In genomic region chr7:81226234-81226633, GRCh38 we compare ENCODE assay signal across 20 cellular contexts.
DNase-seq lines count a peak whose midpoint lies in the region; ATAC-seq, FAIRE-seq and TF ChIP-seq lines count a peak whose summit lies in the region.
"Had no signal": no experiment of that assay in that cellular context is flagged by ENCODE, and none has a peak within 500 bp of the region (broad histone marks: within the 10 kb centered on the region; RNA-seq: fewer than 3 reads in every experiment).

No MANE protein-coding gene starts in this region.

- H3K27me3 Mint-ChIP-seq in T-helper 17 cell, result no peaks in the 10 kb centered on the region
- H3K27me3 Mint-ChIP-seq: CD4-positive, alpha-beta memory T cell; CD4-positive, CD25-positive, alpha-beta regulatory T cell; CD8-positive, alpha-beta memory T cell had no signal

- H4K20me1 ChIP-seq in HepG2 (ENCODE audit: insufficient read depth, low read length), result no peaks in the 10 kb centered on the region
- H4K20me1 ChIP-seq: BLaER1 had no signal

- CTCF ChIA-PET in HepG2 (lab: Yijun Ruan, JAX; ENCODE audit: low intra/inter-chr PET ratio, low total read pairs), result no interaction called here

- H2AFZ ChIP-seq in HepG2 (ENCODE audit: low read length), result no peak overlapping the region

- no peaks in the 10 kb centered on the region for H3K36me3 ChIP-seq in HepG2 (replicated peaks in 1 of 2; ENCODE audit: control insufficient read depth in 1 of 2, insufficient read depth in 2 of 2, low read length in 2 of 2)
- H3K36me3 ChIP-seq in right lobe of liver, result no peaks in the 10 kb centered on the region
- H3K36me3 ChIP-seq: BE2C, BLaER1 had no signal

- no peaks in the 10 kb centered on the region for H3K79me2 ChIP-seq in HepG2 (ENCODE audit: insufficient read depth, low read length)

- no peak overlapping the region for H3K9ac ChIP-seq in HepG2 (ENCODE audit: insufficient read depth, low read depth, low read length)
- H3K9ac ChIP-seq: BLaER1 had no signal

- TF ChIP-seq POLR2A in HepG2 (IDR thresholded peaks at IDR 0.05; ENCODE audit: insufficient read depth in 1 of 2, low read depth in 2 of 2, low read length in 2 of 2) (no peak), right lobe of liver (IDR thresholded peaks at IDR 0.05) (no peak), H54 (IDR thresholded peaks at IDR 0.05; ENCODE audit: low read depth, low read length) (no peak)

- TF ChIP-seq CTCF in HepG2 (CRISPR knock-in tag; IDR thresholded peaks at IDR 0.05) (no peak), right lobe of liver (IDR thresholded peaks at IDR 0.05) (no peak)

- ATAC-seq in HepG2, result no peak
- ATAC-seq in right lobe of liver, result no peak
- no peak for ATAC-seq in HG02623 (IDR thresholded peaks at IDR 0.05; ENCODE audit: unreplicated experiment)
- no peak for ATAC-seq in T-helper 17 cell

- H3K27ac ChIP-seq in HepG2 (ENCODE audit: extremely low read length, insufficient read depth, low read length) (no peak overlapping the region), right lobe of liver (no peak overlapping the region)
- H3K27ac ChIP-seq: 22Rv1, BLaER1 had no signal

- H3K27me3 ChIP-seq in HepG2 (ENCODE audit: control insufficient read depth in 1 of 2, insufficient read depth in 2 of 2, low read length in 2 of 2) (no peaks in the 10 kb centered on the region), right lobe of liver (no peaks in the 10 kb centered on the region)
- H3K27me3 ChIP-seq: BE2C, BLaER1 had no signal

- TF ChIP-seq EP300 in HepG2 (IDR thresholded peaks at IDR 0.05; ENCODE audit: low read depth in 2 of 2, low read length in 2 of 2), result no peak
- no peak for TF ChIP-seq EP300 in HepG2 (CRISPR knock-in tag; IDR thresholded peaks at IDR 0.05; ENCODE audit: borderline replicate concordance)

- no peak for DNase-seq in HepG2 (ENCODE audit: low spot score)
- no peak for DNase-seq in right lobe of liver
- no peak for DNase-seq in H54 (ENCODE audit: insufficient read length, low spot score)
- no peak for DNase-seq in urothelium cell line (ENCODE audit: low spot score)
- no peak for DNase-seq in T-helper 17 cell
- DNase-seq: ACHN; BE2C; C1 segment of cervical spinal cord; CD4-positive, alpha-beta memory T cell; CD4-positive, CD25-positive, alpha-beta regulatory T cell; CD8-positive, alpha-beta memory T cell; COR-L47; DMS79 treated with DMSO at 0.1 percent for 48 hours; GF-D8 had no signal

- no peak overlapping the region for H3K27ac Mint-ChIP-seq in T-helper 17 cell
- H3K27ac Mint-ChIP-seq: CD14-positive monocyte; CD4-positive, alpha-beta memory T cell; CD4-positive, CD25-positive, alpha-beta regulatory T cell; CD8-positive, alpha-beta memory T cell had no signal

- H3K4me2 ChIP-seq in HepG2 (ENCODE audit: low read depth, low read length), result no peak overlapping the region
- H3K4me2 ChIP-seq: BLaER1 had no signal

- H3K36me3 Mint-ChIP-seq in T-helper 17 cell (ENCODE audit: low read depth), result no peaks in the 10 kb centered on the region
- H3K36me3 Mint-ChIP-seq: CD14-positive monocyte; CD4-positive, alpha-beta memory T cell; CD4-positive, CD25-positive, alpha-beta regulatory T cell; CD8-positive, alpha-beta memory T cell had no signal

- FAIRE-seq in HepG2 (lab: Jason Lieb, UNC) (no peak), H54 (lab: Jason Lieb, UNC) (peak; percentile 30), urothelium cell line (lab: Jason Lieb, UNC) (peak; percentile 96)
- FAIRE-seq: GM12891, GM19239 had no signal

- intact Hi-C loops in HepG2 (cut with micrococcal nuclease; ENCODE audit: unreplicated experiment) (no loop called here), right lobe of liver (cut with DNase I) (no loop called here)

- in situ Hi-C loops in HepG2 (cut with HindIII; ENCODE audit: extremely low pct_ligation_motif_present, low pct_unique_long_range_greater_than_20kb), result no loop called here

- no peaks in the 10 kb centered on the region for H3K4me1 Mint-ChIP-seq in T-helper 17 cell
- H3K4me1 Mint-ChIP-seq: CD14-positive monocyte; CD4-positive, alpha-beta memory T cell; CD4-positive, CD25-positive, alpha-beta regulatory T cell; CD8-positive, alpha-beta memory T cell had no signal

- H3K9me3 ChIP-seq in HepG2 (ENCODE audit: low read length) (peaks cover 21% of the 10 kb centered on the region; the same call in 1 of the 2 replicates), right lobe of liver (no peaks in the 10 kb centered on the region), T-helper 17 cell (ENCODE audit: control insufficient read depth, low read length, poor library complexity, severe bottlenecking) (no peaks in the 10 kb centered on the region)

- no peak overlapping the region for H3K4me3 Mint-ChIP-seq in T-helper 17 cell
- H3K4me3 Mint-ChIP-seq: CD14-positive monocyte; CD4-positive, alpha-beta memory T cell; CD4-positive, CD25-positive, alpha-beta regulatory T cell; CD8-positive, alpha-beta memory T cell had no signal

- no TSS peak for BruUV-seq in HepG2 (replicated peaks; lab: Mats Ljungman, UMichigan)

- POLR2A ChIA-PET in HepG2 (lab: Yijun Ruan, JAX), result no interaction called here

- H3K4me3 ChIP-seq in HepG2 (replicated peaks in 1 of 3; ENCODE audit: insufficient read depth in 1 of 3, low read depth in 2 of 3, low read length in 3 of 3), result no peak overlapping the region
- no peak overlapping the region for H3K4me3 ChIP-seq in right lobe of liver
- H3K4me3 ChIP-seq: BLaER1 had no signal

- no peak for TF ChIP-seq RAD21 in HepG2 (CRISPR knock-in tag; IDR thresholded peaks at IDR 0.05)

- WGBS in HepG2 (ENCODE audit: low lambda C conversion rate), result 2% methylated on average over 3 of the region's 3 CpGs
- WGBS in right lobe of liver (ENCODE audit: insufficient coverage, low coverage, low lambda C conversion rate, missing lambda C conversion rate), result 59% methylated on average over 3 of the region's 3 CpGs

- H3K4me1 ChIP-seq in HepG2 (ENCODE audit: insufficient read depth, low read length) (no peaks in the 10 kb centered on the region), right lobe of liver (no peaks in the 10 kb centered on the region)
- H3K4me1 ChIP-seq: BE2C, BLaER1 had no signal

TF ChIP-seq in HepG2, 621 proteins besides CTCF, POLR2A, EP300 and RAD21:
- TF ChIP-seq SKI (IDR thresholded peaks at IDR 0.05; ENCODE audit: partially characterized antibody), result no peak
- no peak for TF ChIP-seq SNAPC2 (CRISPR knock-in tag; IDR thresholded peaks at IDR 0.05)
- TF ChIP-seq NR2F6 (IDR thresholded peaks at IDR 0.05), result no peak
- no peak for TF ChIP-seq NR2F6 (CRISPR knock-in tag; IDR thresholded peaks at IDR 0.05)
- peak; percentile 96 for TF ChIP-seq MNT (IDR thresholded peaks at IDR 0.05)
- no peak for TF ChIP-seq RAD51 (IDR thresholded peaks at IDR 0.05; ENCODE audit: borderline replicate concordance)
